ENCODE assay signal across 9 cellular contexts in the genomic region with DNA sequence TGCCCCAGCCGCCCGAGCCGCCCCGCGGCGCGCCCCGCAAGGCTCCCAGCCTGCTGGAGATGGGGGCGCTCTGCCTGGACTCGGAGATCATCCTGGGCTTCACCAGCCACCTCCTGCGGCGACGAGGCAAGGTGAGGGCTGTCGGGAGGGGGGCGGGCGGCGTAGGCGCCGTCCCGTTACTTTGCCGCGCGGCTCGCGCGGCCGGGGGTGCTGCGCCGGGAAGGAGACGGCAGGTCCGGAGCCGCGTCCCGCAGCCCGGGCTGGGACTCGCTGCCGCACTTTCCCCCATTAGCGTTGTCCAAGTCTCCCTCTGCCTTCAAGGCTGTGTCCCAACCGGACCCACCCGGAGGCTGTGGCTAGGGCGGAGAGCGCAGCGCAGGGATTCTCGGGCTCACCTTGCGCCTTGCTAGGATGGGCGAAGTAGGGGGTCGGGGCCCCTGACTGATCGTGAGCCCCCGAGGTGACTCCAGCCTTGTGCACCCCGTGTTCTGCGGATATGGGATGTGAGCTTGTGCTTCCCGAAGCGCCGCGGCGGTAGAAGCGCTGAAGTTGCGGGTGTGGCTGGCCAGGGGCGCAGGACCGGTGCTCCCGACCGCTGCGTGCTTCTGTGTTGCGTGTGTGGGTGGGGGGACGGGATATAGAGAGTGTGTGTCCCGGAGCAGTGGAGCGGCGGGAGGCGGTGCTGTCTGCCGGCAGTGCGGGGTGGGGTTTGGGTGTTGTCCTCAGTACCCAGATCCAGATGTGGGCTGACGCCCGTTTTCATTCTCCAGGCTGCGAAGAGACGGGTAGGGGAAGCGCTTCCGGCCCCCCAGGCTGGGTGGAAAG. TPM values are rescaled to one million over a fixed set of nuclear protein-coding genes. Genes with fewer than 3 reads are reported as not detected.
DNase-seq lines count a peak whose midpoint lies in the region; FAIRE-seq and TF ChIP-seq lines count a peak whose summit lies in the region.
"Had no signal": no experiment of that assay in that cellular context is flagged by ENCODE, and none has a peak within 500 bp of the region (broad histone marks: within the 10 kb centered on the region; RNA-seq: fewer than 3 reads in every experiment).

No MANE protein-coding gene starts in this region.

- H3K79me2 ChIP-seq in endothelial cell of umbilical vein (ENCODE audit: control insufficient read depth, insufficient read depth, low read length): peaks cover 3% of the 10 kb centered on the region

- H2AFZ ChIP-seq in endothelial cell of umbilical vein (ENCODE audit: low read depth, low read length): no peak overlapping the region
- H2AFZ ChIP-seq in neuron (ENCODE audit: low read depth, low read length): no peak overlapping the region

- H4K20me1 ChIP-seq in endothelial cell of umbilical vein (replicated peaks; ENCODE audit: control insufficient read depth, extremely low read depth, insufficient read depth, low read length): no peaks in the 10 kb centered on the region

- intact Hi-C loops in CD4-positive, alpha-beta memory T cell (cut with micrococcal nuclease): loop anchor here (1.0 kb wide), 1 partner anchor 58 kb away; no protein-coding TSS in a partner anchor
- intact Hi-C loops in endothelial cell of umbilical vein (cut with micrococcal nuclease): loop anchor here (1.0 kb wide), 2 partner anchors 158 to 206 kb away; no protein-coding TSS in a partner anchor

- DNase-seq in CD4-positive, alpha-beta memory T cell: no peak
- no peak for DNase-seq in endothelial cell of umbilical vein (ENCODE audit: low read depth, low spot score)
- DNase-seq in GM19238 (ENCODE audit: insufficient read length, low spot score): no peak
- DNase-seq in NCI-H2227 treated with DMSO at 0.1 percent for 48 hours (lab: John Stamatoyannopoulos, UW): no peak
- no peak for DNase-seq in effector CD8-positive, alpha-beta T cell (lab: John Stamatoyannopoulos, UW)
- no peak for DNase-seq in kidney glomerular epithelial cell (lab: John Stamatoyannopoulos, UW)

- H3K4me2 ChIP-seq in endothelial cell of umbilical vein (ENCODE audit: insufficient read depth, low read length): no peak overlapping the region

- dilution Hi-C loops in endothelial cell of umbilical vein (cut with MboI; ENCODE audit: extremely low pct_ligation_motif_present, low sequenced_read_pairs): no loop called here

- H3K9me1 ChIP-seq in endothelial cell of umbilical vein (replicated peaks; ENCODE audit: control insufficient read depth, extremely low read depth, insufficient read depth, low read length): no peaks in the 10 kb centered on the region

- H3K4me1 ChIP-seq in CD4-positive, alpha-beta memory T cell (ENCODE audit: insufficient read depth, low read length): peaks cover 15% of the 10 kb centered on the region
- H3K4me1 ChIP-seq in HUES48 (ENCODE audit: control insufficient read depth, insufficient read depth, low read length): peaks cover 19% of the 10 kb centered on the region; the same call in 1 of the 2 replicates
- peaks cover 21% of the 10 kb centered on the region for H3K4me1 ChIP-seq in endothelial cell of umbilical vein (ENCODE audit: control insufficient read depth, extremely low read depth, insufficient read depth, low read length)
- peaks cover 30% of the 10 kb centered on the region for H3K4me1 ChIP-seq in neuron (ENCODE audit: insufficient read depth, low read length)

- peaks cover 31 to 32% of the 10 kb centered on the region in 2 donors for H3K27me3 Mint-ChIP-seq in CD4-positive, alpha-beta memory T cell

- H3K4me1 Mint-ChIP-seq in CD4-positive, alpha-beta memory T cell: peaks cover 2 to 9% (median 5%) of the 10 kb centered on the region in 4 donors

- peak overlapping the region in 1 of 2 donors; percentile 24 for H3K4me3 ChIP-seq in CD4-positive, alpha-beta memory T cell (ENCODE audit: low read length in 2 of 2)
- peak overlapping the region; percentile 44 for H3K4me3 ChIP-seq in HUES48 (ENCODE audit: low read depth, low read length)
- no peak overlapping the region for H3K4me3 ChIP-seq in endothelial cell of umbilical vein (replicated peaks in 1 of 3; ENCODE audit: insufficient read depth in 1 of 3, low read depth in 1 of 3, low read length in 3 of 3)
- peak overlapping the region; percentile 16 for H3K4me3 ChIP-seq in neuron (ENCODE audit: low read length)

- H3K27ac Mint-ChIP-seq in CD4-positive, alpha-beta memory T cell: peak overlapping the region in 2 of 7 donors; percentile 15 to 57

- H3K36me3 ChIP-seq in CD4-positive, alpha-beta memory T cell (ENCODE audit: insufficient read depth, low read length): no peaks in the 10 kb centered on the region
- H3K36me3 ChIP-seq in HUES48 (ENCODE audit: control insufficient read depth, insufficient read depth, low read length) (peaks cover 2% of the 10 kb centered on the region; the same call in 1 of the 2 replicates), endothelial cell of umbilical vein (ENCODE audit: control insufficient read depth in 2 of 2, extremely low read depth in 1 of 2, insufficient read depth in 2 of 2, low read length in 2 of 2) (no peaks in the 10 kb centered on the region), neuron (ENCODE audit: insufficient read depth, low read length) (no peaks in the 10 kb centered on the region)

- H3K9ac ChIP-seq in HUES48 (ENCODE audit: low read depth, low read length) (no peak overlapping the region), endothelial cell of umbilical vein (replicated peaks; ENCODE audit: extremely low read depth, insufficient read depth, low read length) (no peak overlapping the region)

- TF ChIP-seq CTCF in endothelial cell of umbilical vein (IDR thresholded peaks at IDR 0.05; ENCODE audit: extremely low read depth in 1 of 2, insufficient read depth in 1 of 2, low read depth in 1 of 2, low read length in 2 of 2): no peak

- CTCF ChIA-PET in CD4-positive, alpha-beta memory T cell (lab: Charles Lee; ENCODE audit: partially characterized antibody): interaction anchor here (1.5 kb wide), 1 partner anchor 428 kb away, joined by 14 read pairs; no protein-coding TSS in a partner anchor
- CTCF ChIA-PET in endothelial cell of umbilical vein (lab: Charles Lee): interaction anchor here (1.0 to 1.9 kb wide), 5 partner anchors 59 to 429 kb away, joined by 3 to 132 read pairs (median 27); no protein-coding TSS in a partner anchor

- BruUV-seq in endothelial cell of umbilical vein (replicated peaks; lab: Mats Ljungman, UMichigan): no TSS peak

- H3K27ac ChIP-seq in CD4-positive, alpha-beta memory T cell (ENCODE audit: low read depth, low read length): no peak overlapping the region
- H3K27ac ChIP-seq in HUES48 (ENCODE audit: low read depth, low read length) (no peak overlapping the region), endothelial cell of umbilical vein (ENCODE audit: insufficient read depth, low read depth, low read length) (no peak overlapping the region)

- peaks cover 13% of the 10 kb centered on the region for H3K27me3 ChIP-seq in CD4-positive, alpha-beta memory T cell (ENCODE audit: insufficient read depth, low read length)
- H3K27me3 ChIP-seq in HUES48 (ENCODE audit: control insufficient read depth, insufficient read depth, low read length): peaks cover 30% of the 10 kb centered on the region
- H3K27me3 ChIP-seq in endothelial cell of umbilical vein (ENCODE audit: control insufficient read depth in 2 of 2, insufficient read depth in 2 of 2, low read length in 2 of 2): peaks cover 21 to 23% of the 10 kb centered on the region in 2 experiments
- peaks cover 45% of the 10 kb centered on the region for H3K27me3 ChIP-seq in neuron (ENCODE audit: insufficient read depth, low read length)

- FAIRE-seq in endothelial cell of umbilical vein (lab: Jason Lieb, UNC): no peak

- no peak for TF ChIP-seq POLR2A in endothelial cell of umbilical vein (IDR thresholded peaks at IDR 0.05; ENCODE audit: low read depth, low read length)

- no peaks in the 10 kb centered on the region for H3K36me3 Mint-ChIP-seq in CD4-positive, alpha-beta memory T cell

- no peaks in the 10 kb centered on the region for H3K9me3 ChIP-seq in CD4-positive, alpha-beta memory T cell (ENCODE audit: control insufficient read depth in 1 of 2, low read length in 2 of 2)
- H3K9me3 ChIP-seq in HUES48 (ENCODE audit: control insufficient read depth, insufficient read depth, low read length) (no peaks in the 10 kb centered on the region), endothelial cell of umbilical vein (replicated peaks; ENCODE audit: control insufficient read depth, insufficient read depth, low read length) (no peaks in the 10 kb centered on the region), neuron (ENCODE audit: low read length) (no peaks in the 10 kb centered on the region)

- H3K9me3 Mint-ChIP-seq in CD4-positive, alpha-beta memory T cell: peaks cover 0 to under 1% (median 0%) of the 10 kb centered on the region in 8 donors

- peak overlapping the region; percentile 13 to 76 (median 62) for H3K4me3 Mint-ChIP-seq in CD4-positive, alpha-beta memory T cell

- POLR2A ChIA-PET in CD4-positive, alpha-beta memory T cell (lab: Charles Lee; ENCODE audit: partially characterized antibody): no interaction called here
- POLR2A ChIA-PET in endothelial cell of umbilical vein (lab: Charles Lee): no interaction called here

TF ChIP-seq in endothelial cell of umbilical vein, 7 proteins besides CTCF, POLR2A, EP300 and RAD21:
- TF ChIP-seq MYC (IDR thresholded peaks at IDR 0.05; ENCODE audit: low read depth, low read length) (no peak), EZH2 (IDR thresholded peaks at IDR 0.05; ENCODE audit: borderline replicate concordance, low read depth, low read length, severe bottlenecking) (peak; percentile 90)

RNA-seq across cellular contexts. Expression of gene KIF26A, which starts 1.7 kb away (rescaled TPM):
- total RNA-seq in CD4-positive, alpha-beta memory T cell: under 1 TPM; 0.22 to 0.23 TPM
- polyA plus RNA-seq in CD4-positive, alpha-beta memory T cell: under 1 TPM in 1 of 2 donors, not detected in 1; 0.05 TPM
- 9.5 and 10.7 TPM in 2 replicates for total RNA-seq in endothelial cell of umbilical vein
- polyA plus RNA-seq in endothelial cell of umbilical vein: 3.6 and 5.1 TPM in 2 replicates
- polyA plus RNA-seq in endothelial cell of umbilical vein (2011; cell fraction: cytosol; rRNA removed): 1.5 and 2.5 TPM in 2 replicates
- polyA plus RNA-seq in endothelial cell of umbilical vein (2011; cell fraction: nucleus; rRNA removed): 3.8 and 4.6 TPM in 2 replicates
- polyA plus RNA-seq in endothelial cell of umbilical vein (2012): 2.0 and 4.1 TPM in 2 replicates
- 2.5 and 3.6 TPM in 2 replicates for polyA minus RNA-seq in endothelial cell of umbilical vein
- 23.8 TPM for polyA minus RNA-seq in endothelial cell of umbilical vein (2011; cell fraction: cytosol; rRNA and poly(A)+ RNA removed)
- polyA minus RNA-seq in endothelial cell of umbilical vein (2011; cell fraction: nucleus; rRNA and poly(A)+ RNA removed): 1.8 and 3.9 TPM in 2 replicates

RNA-seq across cellular contexts. Expression of gene ASPG, which starts 51.2 kb away (rescaled TPM):
- total RNA-seq in CD4-positive, alpha-beta memory T cell: not detected
- polyA plus RNA-seq in CD4-positive, alpha-beta memory T cell: not detected
- not detected in 2 replicates for total RNA-seq in endothelial cell of umbilical vein
- polyA plus RNA-seq in endothelial cell of umbilical vein: 0.05 TPM in 1 of 2 replicates, not detected in the other
- not detected in 2 replicates for polyA plus RNA-seq in endothelial cell of umbilical vein (2011; cell fraction: cytosol; rRNA removed)
- polyA plus RNA-seq in endothelial cell of umbilical vein (2011; cell fraction: nucleus; rRNA removed): 0.04 and 0.13 TPM in 2 replicates
- not detected in 2 replicates for polyA plus RNA-seq in endothelial cell of umbilical vein (2012)
- polyA minus RNA-seq in endothelial cell of umbilical vein: not detected in 2 replicates
- polyA minus RNA-seq in endothelial cell of umbilical vein (2011; cell fraction: cytosol; rRNA and poly(A)+ RNA removed): not detected
- polyA minus RNA-seq in endothelial cell of umbilical vein (2011; cell fraction: nucleus; rRNA and poly(A)+ RNA removed): not detected in 2 replicates
- total RNA-seq: lung microvascular endothelial cell had no signal

Comparison
In these comparisons a context has a peak if more than half of its experiments do, and no peak if none do; other contexts are left out.
1. H3K4me3 ChIP-seq: peak in HUES48 (single experiment) and neuron (single experiment); none in endothelial cell of umbilical vein (0 of 3).